In genomic region chr3:160444411-160444810, GRCh38 we compare ENCODE assay signal across 23 cellular contexts. TPM values are rescaled to one million over a fixed set of nuclear protein-coding genes. Genes with fewer than 3 reads are reported as not detected.
A peak's percentile ranks its signal among the peaks of the same experiment; 100 is the strongest.
DNase-seq lines count a peak whose midpoint lies in the region; FAIRE-seq and TF ChIP-seq lines count a peak whose summit lies in the region.
"Had no signal": no experiment of that assay in that cellular context is flagged by ENCODE, and none has a peak within 500 bp of the region (broad histone marks: within the 10 kb centered on the region; RNA-seq: fewer than 3 reads in every experiment).

No MANE protein-coding gene starts in this region.

- H3K4me3 Mint-ChIP-seq in activated CD4-positive, alpha-beta memory T cell treated with anti-CD3 and anti-CD28 coated beads, Interleukin-2, amount 10 ng/mL, durations not matched to agents 7 days and 5 days, result no peak overlapping the region
- H3K4me3 Mint-ChIP-seq in activated CD4-positive, alpha-beta memory T cell treated with anti-CD3 and anti-CD28 coated beads for 36 hours, result no peak overlapping the region
- no peak overlapping the region for H3K4me3 Mint-ChIP-seq in activated T-helper 2 cell treated with anti-CD3 and anti-CD28 coated beads, Interferon-gamma antibody, Interleukin-2, Interleukin-4, amounts not matched to agents 10 μg/mL and 5 μg/mL and 100 μg/mL, durations not matched to agents 14 hours and 24 hours and 36 hours (ENCODE audit: low read depth)
- H3K4me3 Mint-ChIP-seq in type B pancreatic cell, result peak overlapping the region; percentile 17
- H3K4me3 Mint-ChIP-seq: activated naive CD4-positive, alpha-beta T cell treated with anti-CD3 and anti-CD28 coated beads for 36 hours had no signal

- in situ Hi-C loops in transverse colon (cut with MboI; ENCODE audit: low pct_ligation_motif_present in 1 of 4, low pct_unique_long_range_greater_than_20kb in 1 of 4, low sequenced_read_pairs in 3 of 4), result no loop called here

- H3K4me1 ChIP-seq in transverse colon, result peaks cover 0 to 20% (median 8%) of the 10 kb centered on the region in 4 donors
- H3K4me1 ChIP-seq: uterus had no signal

- H3K9me3 Mint-ChIP-seq in activated CD4-positive, alpha-beta memory T cell treated with anti-CD3 and anti-CD28 coated beads, Interleukin-2, amount 10 ng/mL, durations not matched to agents 7 days and 5 days, result no peaks in the 10 kb centered on the region
- H3K9me3 Mint-ChIP-seq in activated CD4-positive, alpha-beta memory T cell treated with anti-CD3 and anti-CD28 coated beads for 36 hours, result no peaks in the 10 kb centered on the region
- no peaks in the 10 kb centered on the region for H3K9me3 Mint-ChIP-seq in activated T-helper 2 cell treated with anti-CD3 and anti-CD28 coated beads, Interferon-gamma antibody, Interleukin-2, Interleukin-4, amounts not matched to agents 10 μg/mL and 5 μg/mL and 100 μg/mL, durations not matched to agents 14 hours and 24 hours and 36 hours
- H3K9me3 Mint-ChIP-seq in type B pancreatic cell, result peaks cover 5% of the 10 kb centered on the region
- H3K9me3 Mint-ChIP-seq: activated naive CD4-positive, alpha-beta T cell treated with anti-CD3 and anti-CD28 coated beads for 36 hours; CD4-positive, alpha-beta memory T cell; effector memory CD8-positive, alpha-beta T cell; T-cell had no signal

- CTCF ChIA-PET in activated CD4-positive, alpha-beta memory T cell treated with anti-CD3 and anti-CD28 coated beads, Interleukin-2, amount 10 ng/mL, durations not matched to agents 7 days and 5 days (lab: Charles Lee), result interaction anchor here (1.1 to 2.3 kb wide), 3 partner anchors 30 to 36 kb away, joined by 4 to 7 read pairs (median 6); no protein-coding TSS in a partner anchor
- CTCF ChIA-PET in activated CD4-positive, alpha-beta memory T cell treated with anti-CD3 and anti-CD28 coated beads for 36 hours (lab: Charles Lee), result no interaction called here

- no peaks in the 10 kb centered on the region for H3K36me3 ChIP-seq in transverse colon
- H3K36me3 ChIP-seq: uterus had no signal

- H3K4me1 Mint-ChIP-seq in activated CD4-positive, alpha-beta memory T cell treated with anti-CD3 and anti-CD28 coated beads, Interleukin-2, amount 10 ng/mL, durations not matched to agents 7 days and 5 days, result peaks cover 66% of the 10 kb centered on the region
- H3K4me1 Mint-ChIP-seq in activated CD4-positive, alpha-beta memory T cell treated with anti-CD3 and anti-CD28 coated beads for 36 hours (ENCODE audit: low read depth), result peaks cover 40% of the 10 kb centered on the region
- peaks cover 57% of the 10 kb centered on the region for H3K4me1 Mint-ChIP-seq in activated T-helper 2 cell treated with anti-CD3 and anti-CD28 coated beads, Interferon-gamma antibody, Interleukin-2, Interleukin-4, amounts not matched to agents 10 μg/mL and 5 μg/mL and 100 μg/mL, durations not matched to agents 14 hours and 24 hours and 36 hours (ENCODE audit: low read depth)
- peaks cover 12% of the 10 kb centered on the region for H3K4me1 Mint-ChIP-seq in type B pancreatic cell (ENCODE audit: unreplicated experiment)

- H3K4me3 ChIP-seq in transverse colon, result no peak overlapping the region
- H3K4me3 ChIP-seq: spleen, uterus had no signal

- intact Hi-C loops in activated CD4-positive, alpha-beta memory T cell treated with anti-CD3 and anti-CD28 coated beads for 36 hours (cut with micrococcal nuclease), result no loop called here
- intact Hi-C loops in activated T-helper 2 cell treated with anti-CD3 and anti-CD28 coated beads, Interferon-gamma antibody, Interleukin-2, Interleukin-4, amounts not matched to agents 10 μg/mL and 5 μg/mL and 100 μg/mL, durations not matched to agents 14 hours and 24 hours and 36 hours (cut with micrococcal nuclease), result no loop called here
- intact Hi-C loops in transverse colon (cut with DNase I; ENCODE audit: low total_unique reads), result no loop called here

- H3K36me3 Mint-ChIP-seq in activated CD4-positive, alpha-beta memory T cell treated with anti-CD3 and anti-CD28 coated beads, Interleukin-2, amount 10 ng/mL, durations not matched to agents 7 days and 5 days (ENCODE audit: low read depth), result peaks cover 77% of the 10 kb centered on the region
- peaks cover 45% of the 10 kb centered on the region for H3K36me3 Mint-ChIP-seq in activated CD4-positive, alpha-beta memory T cell treated with anti-CD3 and anti-CD28 coated beads for 36 hours
- peaks cover 87% of the 10 kb centered on the region for H3K36me3 Mint-ChIP-seq in activated T-helper 2 cell treated with anti-CD3 and anti-CD28 coated beads, Interferon-gamma antibody, Interleukin-2, Interleukin-4, amounts not matched to agents 10 μg/mL and 5 μg/mL and 100 μg/mL, durations not matched to agents 14 hours and 24 hours and 36 hours (ENCODE audit: low read depth)
- H3K36me3 Mint-ChIP-seq in type B pancreatic cell, result peaks cover 41% of the 10 kb centered on the region

- DNase-seq in activated CD4-positive, alpha-beta memory T cell treated with anti-CD3 and anti-CD28 coated beads, Interleukin-2, amount 10 ng/mL, durations not matched to agents 7 days and 5 days, result no peak
- DNase-seq in activated CD4-positive, alpha-beta memory T cell treated with anti-CD3 and anti-CD28 coated beads for 36 hours, result no peak
- DNase-seq in HTR-8/SVneo (ENCODE audit: insufficient read length, low spot score) (no peak), type B pancreatic cell (ENCODE audit: extremely low spot score, unreplicated experiment) (no peak), transverse colon (no peak), COR-L47 (lab: John Stamatoyannopoulos, UW) (no peak), pons (ENCODE audit: low spot score) (no peak)
- no peak for DNase-seq in activated T-helper 2 cell treated with anti-CD3 and anti-CD28 coated beads, Interferon-gamma antibody, Interleukin-2, Interleukin-4, amounts not matched to agents 10 μg/mL and 5 μg/mL and 100 μg/mL, durations not matched to agents 14 hours and 24 hours and 36 hours (ENCODE audit: low spot score)
- DNase-seq: activated CD4-positive, alpha-beta T cell treated with anti-CD3 and anti-CD28 coated beads, Interleukin-2, amount 50 U/mL, for 4 hours; activated naive CD4-positive, alpha-beta T cell treated with anti-CD3 and anti-CD28 coated beads for 36 hours; activated T-cell treated with anti-CD3 and anti-CD28 coated beads for 4 hours; CD4-positive, alpha-beta memory T cell; effector memory CD8-positive, alpha-beta T cell; left ventricle myocardium superior; NCI-H1048; NCI-H2029; spleen; stimulated activated CD4-positive, alpha-beta T cell treated with anti-CD3 and anti-CD28 coated beads, Interleukin-4, amount 100 ng/mL, for 4 hours; T-cell; uterus had no signal

- TF ChIP-seq POLR2A in transverse colon (IDR thresholded peaks at IDR 0.05), result no peak

- TF ChIP-seq CTCF in type B pancreatic cell (conservative IDR thresholded peaks at IDR 0.05) (no peak), transverse colon (IDR thresholded peaks at IDR 0.05) (no peak)

- peak; percentile 51 for FAIRE-seq in HTR-8/SVneo (lab: Jason Lieb, UNC)
- FAIRE-seq: astrocyte, H54 had no signal

- H3K27me3 ChIP-seq in transverse colon, result no peaks in the 10 kb centered on the region
- H3K27me3 ChIP-seq: spleen, uterus had no signal

- 83 to 88% methylated on average over 1 of the region's 1 CpG for WGBS in transverse colon (ENCODE audit: low coverage in 1 of 2), 2 donors

- H3K27ac ChIP-seq in transverse colon, result no peak overlapping the region
- H3K27ac ChIP-seq: spleen, uterus, VCaP had no signal

- H3K27ac Mint-ChIP-seq in activated CD4-positive, alpha-beta memory T cell treated with anti-CD3 and anti-CD28 coated beads, Interleukin-2, amount 10 ng/mL, durations not matched to agents 7 days and 5 days, result peak overlapping the region; percentile 12
- no peak overlapping the region for H3K27ac Mint-ChIP-seq in activated CD4-positive, alpha-beta memory T cell treated with anti-CD3 and anti-CD28 coated beads for 36 hours
- H3K27ac Mint-ChIP-seq in activated T-helper 2 cell treated with anti-CD3 and anti-CD28 coated beads, Interferon-gamma antibody, Interleukin-2, Interleukin-4, amounts not matched to agents 10 μg/mL and 5 μg/mL and 100 μg/mL, durations not matched to agents 14 hours and 24 hours and 36 hours, result peak overlapping the region; percentile 58
- no peak overlapping the region for H3K27ac Mint-ChIP-seq in type B pancreatic cell
- H3K27ac Mint-ChIP-seq: activated naive CD4-positive, alpha-beta T cell treated with anti-CD3 and anti-CD28 coated beads for 36 hours; T-cell had no signal

- TF ChIP-seq EP300 in transverse colon (IDR thresholded peaks at IDR 0.05; ENCODE audit: low read depth), result no peak

- POLR2A ChIA-PET in activated CD4-positive, alpha-beta memory T cell treated with anti-CD3 and anti-CD28 coated beads, Interleukin-2, amount 10 ng/mL, durations not matched to agents 7 days and 5 days (lab: Charles Lee), result interaction anchor here (1.0 to 8.6 kb wide), 4 partner anchors 8 to 41 kb away, joined by 3 to 168 read pairs (median 37); no protein-coding TSS in a partner anchor
- POLR2A ChIA-PET in activated CD4-positive, alpha-beta memory T cell treated with anti-CD3 and anti-CD28 coated beads for 36 hours (lab: Charles Lee), result interaction anchor here (1.3 kb wide), 1 partner anchor 29 kb away, joined by 3 read pairs; no protein-coding TSS in a partner anchor

- no peaks in the 10 kb centered on the region for H3K27me3 Mint-ChIP-seq in activated CD4-positive, alpha-beta memory T cell treated with anti-CD3 and anti-CD28 coated beads, Interleukin-2, amount 10 ng/mL, durations not matched to agents 7 days and 5 days
- no peaks in the 10 kb centered on the region for H3K27me3 Mint-ChIP-seq in activated CD4-positive, alpha-beta memory T cell treated with anti-CD3 and anti-CD28 coated beads for 36 hours
- H3K27me3 Mint-ChIP-seq in activated T-helper 2 cell treated with anti-CD3 and anti-CD28 coated beads, Interferon-gamma antibody, Interleukin-2, Interleukin-4, amounts not matched to agents 10 μg/mL and 5 μg/mL and 100 μg/mL, durations not matched to agents 14 hours and 24 hours and 36 hours (ENCODE audit: low read depth), result no peaks in the 10 kb centered on the region
- no peaks in the 10 kb centered on the region for H3K27me3 Mint-ChIP-seq in type B pancreatic cell
- H3K27me3 Mint-ChIP-seq: CD4-positive, alpha-beta memory T cell; effector memory CD8-positive, alpha-beta T cell; T-cell had no signal

- no peaks in the 10 kb centered on the region for H3K9me3 ChIP-seq in transverse colon
- H3K9me3 ChIP-seq: spleen, uterus had no signal

RNA-seq across cellular contexts. Expression of gene TRIM59, which starts 5.2 kb away (rescaled TPM):
- total RNA-seq in activated CD4-positive, alpha-beta memory T cell treated with anti-CD3 and anti-CD28 coated beads, Interleukin-2, amount 10 ng/mL, durations not matched to agents 7 days and 5 days, result 10 to 100 TPM; 54.3 to 56.6 TPM
- 10 to 100 TPM; 27.3 to 30.0 TPM for total RNA-seq in activated CD4-positive, alpha-beta memory T cell treated with anti-CD3 and anti-CD28 coated beads for 36 hours
- total RNA-seq in activated T-helper 2 cell treated with anti-CD3 and anti-CD28 coated beads, Interferon-gamma antibody, Interleukin-2, Interleukin-4, amounts not matched to agents 10 μg/mL and 5 μg/mL and 100 μg/mL, durations not matched to agents 14 hours and 24 hours and 36 hours, result 35.9 and 37.0 TPM in 2 replicates
- total RNA-seq in type B pancreatic cell (ENCODE audit: low replicate concordance) (13.8 and 28.1 TPM in 2 replicates), transverse colon (10 to 100 TPM in 1 of 4 donors, 1 to 10 TPM in 2, not detected in 1; 1.9 to 10.9 (median 8.4) TPM)

RNA-seq across cellular contexts. Expression of gene SMC4, which starts 45.0 kb away (rescaled TPM):
- 100 to 1,000 TPM; 217 to 222 TPM for total RNA-seq in activated CD4-positive, alpha-beta memory T cell treated with anti-CD3 and anti-CD28 coated beads, Interleukin-2, amount 10 ng/mL, durations not matched to agents 7 days and 5 days
- 100 to 1,000 TPM; 143 to 157 TPM for total RNA-seq in activated CD4-positive, alpha-beta memory T cell treated with anti-CD3 and anti-CD28 coated beads for 36 hours
- total RNA-seq in activated T-helper 2 cell treated with anti-CD3 and anti-CD28 coated beads, Interferon-gamma antibody, Interleukin-2, Interleukin-4, amounts not matched to agents 10 μg/mL and 5 μg/mL and 100 μg/mL, durations not matched to agents 14 hours and 24 hours and 36 hours, result 180 and 194 TPM in 2 replicates
- total RNA-seq in type B pancreatic cell (ENCODE audit: low replicate concordance) (46.8 and 124 TPM in 2 replicates), transverse colon (100 to 1,000 TPM in 1 of 4 donors, 10 to 100 TPM in 3; 29.4 to 263 (median 57.9) TPM)

RNA-seq across cellular contexts. Expression of gene IFT80, which starts 45.4 kb away (rescaled TPM):
- 10 to 100 TPM; 22.8 to 25.9 TPM for total RNA-seq in activated CD4-positive, alpha-beta memory T cell treated with anti-CD3 and anti-CD28 coated beads, Interleukin-2, amount 10 ng/mL, durations not matched to agents 7 days and 5 days
- total RNA-seq in activated CD4-positive, alpha-beta memory T cell treated with anti-CD3 and anti-CD28 coated beads for 36 hours, result 10 to 100 TPM; 13.4 to 13.9 TPM
- total RNA-seq in activated T-helper 2 cell treated with anti-CD3 and anti-CD28 coated beads, Interferon-gamma antibody, Interleukin-2, Interleukin-4, amounts not matched to agents 10 μg/mL and 5 μg/mL and 100 μg/mL, durations not matched to agents 14 hours and 24 hours and 36 hours, result 16.6 and 19.2 TPM in 2 replicates
- 29.5 and 40.8 TPM in 2 replicates for total RNA-seq in type B pancreatic cell (ENCODE audit: low replicate concordance)
- 10 to 100 TPM in 3 of 4 donors, under 1 TPM in 1; 0.37 to 78.8 (median 19.7) TPM for total RNA-seq in transverse colon

Comparison
In these comparisons a context has a peak if more than half of its experiments do, and no peak if none do; other contexts are left out.
1. H3K27ac Mint-ChIP-seq: peak in activated CD4-positive, alpha-beta memory T cell treated with anti-CD3 and anti-CD28 coated beads, Interleukin-2, amount 10 ng/mL, durations not matched to agents 7 days and 5 days (single experiment) and activated T-helper 2 cell treated with anti-CD3 and anti-CD28 coated beads, Interferon-gamma antibody, Interleukin-2, Interleukin-4, amounts not matched to agents 10 μg/mL and 5 μg/mL and 100 μg/mL, durations not matched to agents 14 hours and 24 hours and 36 hours (single experiment); none in activated CD4-positive, alpha-beta memory T cell treated with anti-CD3 and anti-CD28 coated beads for 36 hours (single experiment) and type B pancreatic cell (single experiment).